ENCODE assay signal across 8 cellular contexts in the genomic region with DNA sequence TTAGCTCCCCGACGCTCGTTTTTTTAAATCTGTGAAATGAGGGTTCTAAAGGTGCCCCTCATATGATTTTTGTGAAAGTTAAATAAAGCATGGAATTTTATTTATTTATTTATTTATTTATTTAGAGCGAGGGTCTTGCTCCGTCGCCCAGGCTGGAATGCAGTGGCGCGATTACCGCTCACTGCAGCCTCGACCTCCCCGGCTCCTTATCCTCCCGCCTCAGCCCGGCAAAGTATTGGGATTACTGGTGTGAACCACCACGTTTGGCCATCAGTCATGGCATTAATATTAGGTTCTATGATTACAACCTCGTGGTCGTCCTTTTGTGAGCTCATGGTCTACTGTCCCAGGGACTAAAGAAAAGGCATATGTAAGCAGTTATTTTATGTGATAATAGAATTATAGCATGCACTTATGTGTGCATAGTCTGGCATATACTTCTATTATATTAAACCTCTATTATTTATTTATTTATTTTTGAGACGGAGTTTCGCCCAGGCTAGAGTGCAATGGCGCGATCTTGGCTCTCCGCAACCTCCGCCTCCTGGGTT. TPM values are rescaled to one million over a fixed set of nuclear protein-coding genes. Genes with fewer than 3 reads are reported as not detected.
DNase-seq lines count a peak whose midpoint lies in the region; ATAC-seq and TF ChIP-seq lines count a peak whose summit lies in the region.

No MANE protein-coding gene starts in this region.

- H3K27ac Mint-ChIP-seq in Caco-2 (ENCODE audit: unreplicated experiment) (peak overlapping the region; percentile 90), osteocyte (ENCODE audit: unreplicated experiment) (peak overlapping the region; percentile 23)

- POLR2A ChIA-PET in Caco-2 (lab: Charles Lee) = interaction anchor here (0.9 to 2.0 kb wide), 2 partner anchors 11 to 122 kb away, joined by 5 to 8 read pairs; a partner anchor contains a TSS

- peak overlapping the region; percentile 95 for H3K9ac ChIP-seq in OCI-LY1 (ENCODE audit: low read length)

- H3F3A ChIP-seq in OCI-LY1 (ENCODE audit: insufficient read depth, low read length) = no peaks in the 10 kb centered on the region

- peaks cover 46% of the 10 kb centered on the region for H3K36me3 Mint-ChIP-seq in Caco-2 (ENCODE audit: insufficient read depth, unreplicated experiment)
- H3K36me3 Mint-ChIP-seq in osteocyte (ENCODE audit: unreplicated experiment) = peaks cover 19% of the 10 kb centered on the region

- CTCF ChIA-PET in Caco-2 (lab: Charles Lee) = interaction anchor here (2.8 kb wide), 1 partner anchor 123 kb away, joined by 16 read pairs; no protein-coding TSS in a partner anchor

- H3K27ac ChIP-seq in OCI-LY1 (ENCODE audit: low read depth, low read length, poor library complexity, severe bottlenecking) = no peak overlapping the region
- H3K27ac ChIP-seq in effector memory CD4-positive, alpha-beta T cell (ENCODE audit: insufficient read depth, low read length, poor library complexity, severe bottlenecking) = peak overlapping the region; percentile 94

- H3K4me1 ChIP-seq in Caco-2 (no peaks in the 10 kb centered on the region), OCI-LY1 (ENCODE audit: insufficient read depth, low read length, severe bottlenecking) (peaks cover 30% of the 10 kb centered on the region)
- peaks cover 5% of the 10 kb centered on the region for H3K4me1 ChIP-seq in effector memory CD4-positive, alpha-beta T cell (ENCODE audit: control insufficient read depth, insufficient read depth, low read length, poor library complexity, severe bottlenecking)

- H3K4me3 Mint-ChIP-seq in Caco-2 (ENCODE audit: unreplicated experiment) = peak overlapping the region; percentile 90
- H3K4me3 Mint-ChIP-seq in osteocyte (ENCODE audit: unreplicated experiment) = peak overlapping the region; percentile 55

- H3K27me3 Mint-ChIP-seq in Caco-2 (ENCODE audit: insufficient read depth, unreplicated experiment) = no peaks in the 10 kb centered on the region
- H3K27me3 Mint-ChIP-seq in osteocyte (ENCODE audit: unreplicated experiment) = no peaks in the 10 kb centered on the region

- DNase-seq in Caco-2 = peak in 1 of 2 experiments; percentile 15
- no peak for DNase-seq in effector memory CD4-positive, alpha-beta T cell
- DNase-seq in osteocyte (ENCODE audit: extremely low spot score, unreplicated experiment) = no peak

- peak overlapping the region; percentile 97 for H2AFZ ChIP-seq in OCI-LY1 (ENCODE audit: low read length)

- H3K4me2 ChIP-seq in OCI-LY1 (ENCODE audit: low read length) = peak overlapping the region; percentile 83

- peaks cover 1% of the 10 kb centered on the region for H3K36me3 ChIP-seq in Caco-2 (ENCODE audit: control insufficient read depth, insufficient read depth, low read length)
- H3K36me3 ChIP-seq in OCI-LY1 (ENCODE audit: insufficient read depth, low read length) = peaks cover 33% of the 10 kb centered on the region
- peaks cover 26% of the 10 kb centered on the region for H3K36me3 ChIP-seq in effector memory CD4-positive, alpha-beta T cell (ENCODE audit: control insufficient read depth, insufficient read depth, low read length)

- intact Hi-C loops in Caco-2 (cut with micrococcal nuclease; ENCODE audit: unreplicated experiment) = loop anchor here (5.0 kb wide), 1 partner anchor 122 kb away; a partner anchor contains a TSS

- peaks cover 32% of the 10 kb centered on the region for H3K79me2 ChIP-seq in OCI-LY1 (ENCODE audit: insufficient read depth, low read length)

- H3K9me3 Mint-ChIP-seq in Caco-2 (ENCODE audit: unreplicated experiment) (no peaks in the 10 kb centered on the region), osteocyte (ENCODE audit: unreplicated experiment) (no peaks in the 10 kb centered on the region)

- peak overlapping the region; percentile 93 for H3K4me3 ChIP-seq in Caco-2 (ENCODE audit: low read depth, low read length)
- peak overlapping the region; percentile 93 for H3K4me3 ChIP-seq in OCI-LY1 (ENCODE audit: low read depth, low read length, poor library complexity, severe bottlenecking)
- peak overlapping the region; percentile 77 for H3K4me3 ChIP-seq in effector memory CD4-positive, alpha-beta T cell (ENCODE audit: insufficient read depth, low read depth, low read length, poor library complexity, severe bottlenecking)

- H4K20me1 ChIP-seq in OCI-LY1 (ENCODE audit: insufficient read depth, low read length) = no peaks in the 10 kb centered on the region

- TF ChIP-seq CTCF in Caco-2 (IDR thresholded peaks at IDR 0.05; ENCODE audit: insufficient read depth in 1 of 2, low read depth in 1 of 2, low read length in 1 of 2, severe bottlenecking in 1 of 2, unreplicated experiment in 1 of 2) = no peak
- TF ChIP-seq CTCF in OCI-LY1 (IDR thresholded peaks at IDR 0.05; ENCODE audit: low read length) = no peak
- TF ChIP-seq CTCF in osteocyte (IDR thresholded peaks at IDR 0.05) = no peak

- H3K4me1 Mint-ChIP-seq in Caco-2 (ENCODE audit: low read depth, unreplicated experiment) (peaks cover 6% of the 10 kb centered on the region), osteocyte (ENCODE audit: unreplicated experiment) (peaks cover 26% of the 10 kb centered on the region)

- BruUV-seq in Caco-2 (replicated peaks; lab: Mats Ljungman, UMichigan) = no TSS peak

- ATAC-seq in HG03196 (IDR thresholded peaks at IDR 0.05; ENCODE audit: unreplicated experiment) (no peak), HG03571 (IDR thresholded peaks at IDR 0.05; ENCODE audit: unreplicated experiment) (no peak), HG02571 (IDR thresholded peaks at IDR 0.05; ENCODE audit: unreplicated experiment) (no peak), HG03175 (IDR thresholded peaks at IDR 0.05; ENCODE audit: unreplicated experiment) (no peak)

- H3K9me3 ChIP-seq in Caco-2 (no peaks in the 10 kb centered on the region), OCI-LY1 (ENCODE audit: low read length) (no peaks in the 10 kb centered on the region)
- H3K9me3 ChIP-seq in effector memory CD4-positive, alpha-beta T cell (ENCODE audit: control insufficient read depth, low read length) = no peaks in the 10 kb centered on the region

- no peaks in the 10 kb centered on the region for H3K9me2 ChIP-seq in OCI-LY1 (ENCODE audit: low read depth, low read length)

- H3K27me3 ChIP-seq in Caco-2 (replicated peaks; ENCODE audit: control insufficient read depth, insufficient read depth, low read length) (no peaks in the 10 kb centered on the region), OCI-LY1 (ENCODE audit: insufficient read depth, low read length) (no peaks in the 10 kb centered on the region)
- no peaks in the 10 kb centered on the region for H3K27me3 ChIP-seq in effector memory CD4-positive, alpha-beta T cell (replicated peaks; ENCODE audit: control insufficient read depth, insufficient read depth, low read length, poor library complexity, severe bottlenecking)

RNA-seq across cellular contexts. Expression of a gene that starts 0.6 kb away (rescaled TPM):
- total RNA-seq in Caco-2 (2022) (80.7 and 86.1 TPM in 2 replicates), osteocyte (103 and 104 TPM in 2 replicates)

RNA-seq across cellular contexts. Expression of a gene that starts 4.8 kb away (rescaled TPM):
- total RNA-seq in Caco-2 (2022) (71.7 and 77.7 TPM in 2 replicates), osteocyte (171 and 185 TPM in 2 replicates)

RNA-seq across cellular contexts. Expression of a gene that starts 45.9 kb away (rescaled TPM):
- total RNA-seq in Caco-2 (2022) = 5.3 and 8.9 TPM in 2 replicates
- 6.2 and 9.5 TPM in 2 replicates for total RNA-seq in osteocyte

RNA-seq across cellular contexts. Expression of a gene that starts 49.5 kb away (rescaled TPM):
- 7.0 and 9.2 TPM in 2 replicates for total RNA-seq in Caco-2 (2022)
- total RNA-seq in osteocyte = not detected in 2 replicates

RNA-seq across cellular contexts. Expression of a gene that starts 50.6 kb away (rescaled TPM):
- total RNA-seq in Caco-2 (2022) = 1.9 and 2.1 TPM in 2 replicates
- 0.54 TPM in 1 of 2 replicates, not detected in the other for total RNA-seq in osteocyte
